Comparison of ENCODE assay signal across 10 cellular contexts in genomic region chr2:191385416-191386160, GRCh38.
DNase-seq lines count a peak whose midpoint lies in the region; ATAC-seq and TF ChIP-seq lines count a peak whose summit lies in the region.
"Had no signal": no experiment of that assay in that cellular context is flagged by ENCODE, and none has a peak within 500 bp of the region (broad histone marks: within the 10 kb centered on the region; RNA-seq: fewer than 3 reads in every experiment).

No MANE protein-coding gene starts in this region.

- peak in 2 of 3 donors; percentile 7 to 12 for DNase-seq in stimulated activated CD4-positive, alpha-beta T cell treated with anti-CD3 and anti-CD28 coated beads, Interleukin-12 subunit alpha, Interleukin-12 subunit beta, amount 100 ng/mL, for 48 hours (ENCODE audit: low read depth in 2 of 3, low spot score in 1 of 3)
- DNase-seq in stimulated activated CD4-positive, alpha-beta T cell treated with anti-CD3 and anti-CD28 coated beads, Interleukin-12 subunit alpha, Interleukin-12 subunit beta, amount 100 ng/mL, for 4 hours = no peak
- DNase-seq in brain microvascular endothelial cell (no peak), GM10266 (ENCODE audit: extremely low spot score) (no peak), NCI-H82 treated with DMSO at 0.1 percent for 48 hours (lab: John Stamatoyannopoulos, UW; ENCODE audit: unreplicated experiment) (no peak), cerebellum (ENCODE audit: low spot score) (no peak)
- DNase-seq: CD4-positive, alpha-beta T cell; NCI-H2227 treated with DMSO at 0.1 percent for 48 hours had no signal

- H3K27me3 ChIP-seq in brain microvascular endothelial cell (replicated peaks) (no peaks in the 10 kb centered on the region), subcutaneous abdominal adipose tissue (ENCODE audit: control insufficient read depth in 5 of 5, insufficient read depth in 4 of 5, low read length in 5 of 5) (no peaks in the 10 kb centered on the region)

- H3K4me1 ChIP-seq in subcutaneous abdominal adipose tissue (ENCODE audit: control insufficient read depth in 5 of 5, insufficient read depth in 5 of 5, low read length in 5 of 5) = peaks cover 3 to 27% (median 5%) of the 10 kb centered on the region in 5 donors

- H3K9me3 ChIP-seq in subcutaneous abdominal adipose tissue (ENCODE audit: control insufficient read depth in 5 of 5, low read length in 5 of 5) = no peaks in the 10 kb centered on the region

- in situ Hi-C loops in brain microvascular endothelial cell (cut with HindIII; ENCODE audit: low pct_ligation_motif_present, low sequenced_read_pairs) = no loop called here

- H3K27ac ChIP-seq in brain microvascular endothelial cell (peak overlapping the region; percentile 48), subcutaneous abdominal adipose tissue (ENCODE audit: low read depth, low read length) (peak overlapping the region; percentile 38)

- TF ChIP-seq CTCF in brain microvascular endothelial cell (IDR thresholded peaks at IDR 0.05; ENCODE audit: low read depth, low read length, missing control alignments) = no peak
- no peak for TF ChIP-seq CTCF in GM10266 (IDR thresholded peaks at IDR 0.05; ENCODE audit: control insufficient read depth, insufficient read depth, low read depth, missing control alignments)

- H3K9ac ChIP-seq in subcutaneous abdominal adipose tissue (ENCODE audit: low read length in 5 of 5) = no peak overlapping the region

- ATAC-seq in HG03159 (IDR thresholded peaks at IDR 0.05; ENCODE audit: unreplicated experiment) = peak; percentile 65

- H3K36me3 ChIP-seq in brain microvascular endothelial cell (replicated peaks) (peaks cover 13% of the 10 kb centered on the region), subcutaneous abdominal adipose tissue (ENCODE audit: control insufficient read depth in 5 of 5, insufficient read depth in 5 of 5, low read length in 5 of 5) (peaks cover 0 to 13% (median 9%) of the 10 kb centered on the region in 5 donors)

- H3K4me3 ChIP-seq in brain microvascular endothelial cell (ENCODE audit: low read depth, low read length) = no peak overlapping the region
- H3K4me3 ChIP-seq in subcutaneous abdominal adipose tissue (ENCODE audit: low read depth in 1 of 5, low read length in 5 of 5) = no peak overlapping the region

Comparison
In these comparisons a context has a peak if more than half of its experiments do, and no peak if none do; other contexts are left out.
1. DNase-seq: peak in stimulated activated CD4-positive, alpha-beta T cell treated with anti-CD3 and anti-CD28 coated beads, Interleukin-12 subunit alpha, Interleukin-12 subunit beta, amount 100 ng/mL, for 48 hours (2 of 3); none in stimulated activated CD4-positive, alpha-beta T cell treated with anti-CD3 and anti-CD28 coated beads, Interleukin-12 subunit alpha, Interleukin-12 subunit beta, amount 100 ng/mL, for 4 hours (single experiment), brain microvascular endothelial cell (single experiment), GM10266 (single experiment), NCI-H82 treated with DMSO at 0.1 percent for 48 hours (single experiment) and cerebellum (single experiment).